In the genomic region with DNA sequence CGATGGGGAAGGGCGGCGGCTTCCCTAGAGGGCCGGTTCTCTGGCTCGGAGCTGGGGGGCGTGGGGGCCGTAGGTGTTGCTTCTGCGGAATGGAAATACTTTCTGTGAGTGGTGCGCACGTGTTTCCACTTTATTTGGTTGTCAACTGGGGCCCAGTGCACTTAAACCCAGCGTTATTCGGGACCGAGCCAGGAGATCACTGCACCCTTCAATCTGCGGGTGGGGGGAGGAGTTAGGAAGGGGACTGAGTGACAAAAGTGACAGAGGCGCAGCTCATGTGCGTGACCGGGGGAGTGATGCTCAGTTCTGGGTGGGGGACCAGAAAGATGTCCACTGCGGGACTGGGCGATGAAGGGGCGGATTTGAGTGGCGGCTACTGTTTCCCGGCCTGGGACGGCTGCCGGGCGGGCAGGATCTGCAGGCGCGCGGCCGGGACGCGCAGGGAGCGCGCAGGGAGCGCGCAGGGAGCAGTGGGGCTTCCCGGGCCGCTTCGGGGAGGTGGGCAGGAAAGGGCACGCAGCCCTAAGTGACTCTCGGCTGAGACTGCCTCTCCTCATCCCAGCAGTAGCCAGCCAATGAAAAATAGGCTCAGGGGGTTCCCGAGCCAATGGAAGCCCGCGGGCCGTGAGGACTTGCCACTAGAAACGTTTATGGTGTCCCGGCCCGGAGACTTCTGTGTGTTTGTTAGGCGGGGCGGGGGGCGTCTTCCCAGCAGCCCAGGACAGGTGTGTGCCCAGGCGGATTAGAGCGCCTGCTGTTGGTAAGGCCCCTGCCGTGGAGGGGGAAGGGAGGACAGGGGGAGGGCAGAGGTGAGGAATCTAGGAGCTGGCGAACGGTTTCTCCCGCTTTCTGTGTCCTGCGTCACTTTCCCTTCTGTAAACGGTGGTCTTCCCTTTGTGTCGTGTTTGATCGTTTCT, we compare ENCODE assay signal across 1 cellular context.
TF ChIP-seq lines count a peak whose summit lies in the region.

No MANE protein-coding gene starts in this region.

TF ChIP-seq in HEK293, 187 proteins besides CTCF, POLR2A, EP300 and RAD21 (continued from another document and continues in another):
- TF ChIP-seq, protein P1, sequence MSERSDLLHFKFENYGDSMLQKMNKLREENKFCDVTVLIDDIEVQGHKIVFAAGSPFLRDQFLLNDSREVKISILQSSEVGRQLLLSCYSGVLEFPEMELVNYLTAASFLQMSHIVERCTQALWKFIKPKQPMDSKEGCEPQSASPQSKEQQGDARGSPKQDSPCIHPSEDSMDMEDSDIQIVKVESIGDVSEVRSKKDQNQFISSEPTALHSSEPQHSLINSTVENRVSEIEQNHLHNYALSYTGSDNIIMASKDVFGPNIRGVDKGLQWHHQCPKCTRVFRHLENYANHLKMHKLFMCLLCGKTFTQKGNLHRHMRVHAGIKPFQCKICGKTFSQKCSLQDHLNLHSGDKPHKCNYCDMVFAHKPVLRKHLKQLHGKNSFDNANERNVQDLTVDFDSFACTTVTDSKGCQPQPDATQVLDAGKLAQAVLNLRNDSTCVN (tag by site-specific recombination; optimal IDR thresholded peaks at IDR 0.05), result peak; percentile 93
- TF ChIP-seq ZFP69B (tag by site-specific recombination; IDR thresholded peaks at IDR 0.05) (peak; percentile 93), ZNF350 (tag by site-specific recombination; IDR thresholded peaks at IDR 0.05) (no peak), ZIC2 (tag by site-specific recombination; IDR thresholded peaks at IDR 0.05) (0 out of 2 replicates have a peak, but pooled peaks have one; percentile 13), ZNF221 (tag by site-specific recombination; IDR thresholded peaks at IDR 0.05; ENCODE audit: borderline replicate concordance) (no peak), KLF9 (tag by site-specific recombination; IDR thresholded peaks at IDR 0.05; ENCODE audit: low read depth) (peak; percentile 27; the same call in 1 of the 2 replicates), ZEB2 (tag by site-specific recombination; IDR thresholded peaks at IDR 0.05) (no peak), GLIS1 (tag by site-specific recombination; IDR thresholded peaks at IDR 0.05) (peak; percentile 65), SALL2 (tag by site-specific recombination; IDR thresholded peaks at IDR 0.05; ENCODE audit: borderline replicate concordance) (no peak), ZNF548 (tag by site-specific recombination; IDR thresholded peaks at IDR 0.05) (no peak), ZNF157 (tag by site-specific recombination; IDR thresholded peaks at IDR 0.05) (no peak), ZFHX2 (tag by site-specific recombination; conservative IDR thresholded peaks at IDR 0.05) (peak; percentile 46), ZNF596 (tag by site-specific recombination; IDR thresholded peaks at IDR 0.05) (no peak), ZNF510 (tag by site-specific recombination; IDR thresholded peaks at IDR 0.05; ENCODE audit: insufficient replicate concordance) (no peak), SETDB1 (IDR thresholded peaks at IDR 0.05; ENCODE audit: insufficient read length, low read length) (no peak), SP3 (tag by site-specific recombination; IDR thresholded peaks at IDR 0.05) (peak; percentile 50), HOXC10 (CRISPR knock-in tag; IDR thresholded peaks at IDR 0.05) (no peak), KLF8 (tag by site-specific recombination; IDR thresholded peaks at IDR 0.05) (peak; percentile 5; the same call in 1 of the 2 replicates), ZNF670 (tag by site-specific recombination; IDR thresholded peaks at IDR 0.05; ENCODE audit: low read depth) (no peak), ZNF155 (tag by site-specific recombination; IDR thresholded peaks at IDR 0.05) (no peak), ZNF324 (tag by site-specific recombination; IDR thresholded peaks at IDR 0.05) (no peak), ZNF560 (tag by site-specific recombination; IDR thresholded peaks at IDR 0.05; ENCODE audit: borderline replicate concordance) (no peak), ZNF404 (tag by site-specific recombination; IDR thresholded peaks at IDR 0.05) (no peak), OSR2 (tag by site-specific recombination; IDR thresholded peaks at IDR 0.05) (0 out of 2 replicates have a peak, but pooled peaks have one; percentile 24), ZNF514 (tag by site-specific recombination; IDR thresholded peaks at IDR 0.05) (no peak), GLI4 (tag by site-specific recombination; IDR thresholded peaks at IDR 0.05) (no peak)
- TF ChIP-seq, protein P2, sequence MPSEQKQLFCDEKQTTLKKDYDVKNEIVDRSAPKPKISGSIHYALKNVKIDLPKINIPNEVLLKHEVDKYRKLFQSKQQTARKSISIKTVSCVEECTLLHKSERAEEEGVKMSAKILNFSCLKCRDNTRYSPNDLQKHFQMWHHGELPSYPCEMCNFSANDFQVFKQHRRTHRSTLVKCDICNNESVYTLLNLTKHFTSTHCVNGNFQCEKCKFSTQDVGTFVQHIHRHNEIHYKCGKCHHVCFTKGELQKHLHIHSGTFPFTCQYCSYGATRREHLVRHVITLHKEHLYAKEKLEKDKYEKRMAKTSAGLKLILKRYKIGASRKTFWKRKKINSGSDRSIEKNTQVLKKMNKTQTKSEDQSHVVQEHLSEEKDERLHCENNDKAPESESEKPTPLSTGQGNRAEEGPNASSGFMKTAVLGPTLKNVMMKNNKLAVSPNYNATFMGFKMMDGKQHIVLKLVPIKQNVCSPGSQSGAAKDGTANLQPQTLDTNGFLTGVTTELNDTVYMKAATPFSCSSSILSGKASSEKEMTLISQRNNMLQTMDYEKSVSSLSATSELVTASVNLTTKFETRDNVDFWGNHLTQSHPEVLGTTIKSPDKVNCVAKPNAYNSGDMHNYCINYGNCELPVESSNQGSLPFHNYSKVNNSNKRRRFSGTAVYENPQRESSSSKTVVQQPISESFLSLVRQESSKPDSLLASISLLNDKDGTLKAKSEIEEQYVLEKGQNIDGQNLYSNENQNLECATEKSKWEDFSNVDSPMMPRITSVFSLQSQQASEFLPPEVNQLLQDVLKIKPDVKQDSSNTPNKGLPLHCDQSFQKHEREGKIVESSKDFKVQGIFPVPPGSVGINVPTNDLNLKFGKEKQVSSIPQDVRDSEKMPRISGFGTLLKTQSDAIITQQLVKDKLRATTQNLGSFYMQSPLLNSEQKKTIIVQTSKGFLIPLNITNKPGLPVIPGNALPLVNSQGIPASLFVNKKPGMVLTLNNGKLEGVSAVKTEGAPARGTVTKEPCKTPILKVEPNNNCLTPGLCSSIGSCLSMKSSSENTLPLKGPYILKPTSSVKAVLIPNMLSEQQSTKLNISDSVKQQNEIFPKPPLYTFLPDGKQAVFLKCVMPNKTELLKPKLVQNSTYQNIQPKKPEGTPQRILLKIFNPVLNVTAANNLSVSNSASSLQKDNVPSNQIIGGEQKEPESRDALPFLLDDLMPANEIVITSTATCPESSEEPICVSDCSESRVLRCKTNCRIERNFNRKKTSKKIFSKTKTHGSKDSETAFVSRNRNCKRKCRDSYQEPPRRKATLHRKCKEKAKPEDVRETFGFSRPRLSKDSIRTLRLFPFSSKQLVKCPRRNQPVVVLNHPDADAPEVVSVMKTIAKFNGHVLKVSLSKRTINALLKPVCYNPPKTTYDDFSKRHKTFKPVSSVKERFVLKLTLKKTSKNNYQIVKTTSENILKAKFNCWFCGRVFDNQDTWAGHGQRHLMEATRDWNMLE (tag by site-specific recombination; conservative IDR thresholded peaks at IDR 0.05; ENCODE audit: low read depth), result no peak
- TF ChIP-seq, protein P3, sequence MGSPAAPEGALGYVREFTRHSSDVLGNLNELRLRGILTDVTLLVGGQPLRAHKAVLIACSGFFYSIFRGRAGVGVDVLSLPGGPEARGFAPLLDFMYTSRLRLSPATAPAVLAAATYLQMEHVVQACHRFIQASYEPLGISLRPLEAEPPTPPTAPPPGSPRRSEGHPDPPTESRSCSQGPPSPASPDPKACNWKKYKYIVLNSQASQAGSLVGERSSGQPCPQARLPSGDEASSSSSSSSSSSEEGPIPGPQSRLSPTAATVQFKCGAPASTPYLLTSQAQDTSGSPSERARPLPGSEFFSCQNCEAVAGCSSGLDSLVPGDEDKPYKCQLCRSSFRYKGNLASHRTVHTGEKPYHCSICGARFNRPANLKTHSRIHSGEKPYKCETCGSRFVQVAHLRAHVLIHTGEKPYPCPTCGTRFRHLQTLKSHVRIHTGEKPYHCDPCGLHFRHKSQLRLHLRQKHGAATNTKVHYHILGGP (tag by site-specific recombination; IDR thresholded peaks at IDR 0.05), result no peak
- TF ChIP-seq, protein P4, sequence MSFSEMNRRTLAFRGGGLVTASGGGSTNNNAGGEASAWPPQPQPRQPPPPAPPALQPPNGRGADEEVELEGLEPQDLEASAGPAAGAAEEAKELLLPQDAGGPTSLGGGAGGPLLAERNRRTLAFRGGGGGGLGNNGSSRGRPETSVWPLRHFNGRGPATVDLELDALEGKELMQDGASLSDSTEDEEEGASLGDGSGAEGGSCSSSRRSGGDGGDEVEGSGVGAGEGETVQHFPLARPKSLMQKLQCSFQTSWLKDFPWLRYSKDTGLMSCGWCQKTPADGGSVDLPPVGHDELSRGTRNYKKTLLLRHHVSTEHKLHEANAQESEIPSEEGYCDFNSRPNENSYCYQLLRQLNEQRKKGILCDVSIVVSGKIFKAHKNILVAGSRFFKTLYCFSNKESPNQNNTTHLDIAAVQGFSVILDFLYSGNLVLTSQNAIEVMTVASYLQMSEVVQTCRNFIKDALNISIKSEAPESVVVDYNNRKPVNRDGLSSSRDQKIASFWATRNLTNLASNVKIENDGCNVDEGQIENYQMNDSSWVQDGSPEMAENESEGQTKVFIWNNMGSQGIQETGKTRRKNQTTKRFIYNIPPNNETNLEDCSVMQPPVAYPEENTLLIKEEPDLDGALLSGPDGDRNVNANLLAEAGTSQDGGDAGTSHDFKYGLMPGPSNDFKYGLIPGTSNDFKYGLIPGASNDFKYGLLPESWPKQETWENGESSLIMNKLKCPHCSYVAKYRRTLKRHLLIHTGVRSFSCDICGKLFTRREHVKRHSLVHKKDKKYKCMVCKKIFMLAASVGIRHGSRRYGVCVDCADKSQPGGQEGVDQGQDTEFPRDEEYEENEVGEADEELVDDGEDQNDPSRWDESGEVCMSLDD (tag by site-specific recombination; IDR thresholded peaks at IDR 0.05), result peak; percentile 24; the same call in 1 of the 2 replicates
- TF ChIP-seq, protein P5, sequence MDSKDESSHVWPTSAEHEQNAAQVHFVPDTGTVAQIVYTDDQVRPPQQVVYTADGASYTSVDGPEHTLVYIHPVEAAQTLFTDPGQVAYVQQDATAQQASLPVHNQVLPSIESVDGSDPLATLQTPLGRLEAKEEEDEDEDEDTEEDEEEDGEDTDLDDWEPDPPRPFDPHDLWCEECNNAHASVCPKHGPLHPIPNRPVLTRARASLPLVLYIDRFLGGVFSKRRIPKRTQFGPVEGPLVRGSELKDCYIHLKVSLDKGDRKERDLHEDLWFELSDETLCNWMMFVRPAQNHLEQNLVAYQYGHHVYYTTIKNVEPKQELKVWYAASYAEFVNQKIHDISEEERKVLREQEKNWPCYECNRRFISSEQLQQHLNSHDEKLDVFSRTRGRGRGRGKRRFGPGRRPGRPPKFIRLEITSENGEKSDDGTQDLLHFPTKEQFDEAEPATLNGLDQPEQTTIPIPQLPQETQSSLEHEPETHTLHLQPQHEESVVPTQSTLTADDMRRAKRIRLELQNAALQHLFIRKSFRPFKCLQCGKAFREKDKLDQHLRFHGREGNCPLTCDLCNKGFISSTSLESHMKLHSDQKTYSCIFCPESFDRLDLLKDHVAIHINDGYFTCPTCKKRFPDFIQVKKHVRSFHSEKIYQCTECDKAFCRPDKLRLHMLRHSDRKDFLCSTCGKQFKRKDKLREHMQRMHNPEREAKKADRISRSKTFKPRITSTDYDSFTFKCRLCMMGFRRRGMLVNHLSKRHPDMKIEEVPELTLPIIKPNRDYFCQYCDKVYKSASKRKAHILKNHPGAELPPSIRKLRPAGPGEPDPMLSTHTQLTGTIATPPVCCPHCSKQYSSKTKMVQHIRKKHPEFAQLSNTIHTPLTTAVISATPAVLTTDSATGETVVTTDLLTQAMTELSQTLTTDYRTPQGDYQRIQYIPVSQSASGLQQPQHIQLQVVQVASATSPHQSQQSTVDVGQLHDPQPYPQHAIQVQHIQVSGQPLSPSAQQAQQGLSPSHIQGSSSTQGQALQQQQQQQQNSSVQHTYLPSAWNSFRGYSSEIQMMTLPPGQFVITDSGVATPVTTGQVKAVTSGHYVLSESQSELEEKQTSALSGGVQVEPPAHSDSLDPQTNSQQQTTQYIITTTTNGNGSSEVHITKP (tag by site-specific recombination; IDR thresholded peaks at IDR 0.05), result no peak
- TF ChIP-seq, protein P6, sequence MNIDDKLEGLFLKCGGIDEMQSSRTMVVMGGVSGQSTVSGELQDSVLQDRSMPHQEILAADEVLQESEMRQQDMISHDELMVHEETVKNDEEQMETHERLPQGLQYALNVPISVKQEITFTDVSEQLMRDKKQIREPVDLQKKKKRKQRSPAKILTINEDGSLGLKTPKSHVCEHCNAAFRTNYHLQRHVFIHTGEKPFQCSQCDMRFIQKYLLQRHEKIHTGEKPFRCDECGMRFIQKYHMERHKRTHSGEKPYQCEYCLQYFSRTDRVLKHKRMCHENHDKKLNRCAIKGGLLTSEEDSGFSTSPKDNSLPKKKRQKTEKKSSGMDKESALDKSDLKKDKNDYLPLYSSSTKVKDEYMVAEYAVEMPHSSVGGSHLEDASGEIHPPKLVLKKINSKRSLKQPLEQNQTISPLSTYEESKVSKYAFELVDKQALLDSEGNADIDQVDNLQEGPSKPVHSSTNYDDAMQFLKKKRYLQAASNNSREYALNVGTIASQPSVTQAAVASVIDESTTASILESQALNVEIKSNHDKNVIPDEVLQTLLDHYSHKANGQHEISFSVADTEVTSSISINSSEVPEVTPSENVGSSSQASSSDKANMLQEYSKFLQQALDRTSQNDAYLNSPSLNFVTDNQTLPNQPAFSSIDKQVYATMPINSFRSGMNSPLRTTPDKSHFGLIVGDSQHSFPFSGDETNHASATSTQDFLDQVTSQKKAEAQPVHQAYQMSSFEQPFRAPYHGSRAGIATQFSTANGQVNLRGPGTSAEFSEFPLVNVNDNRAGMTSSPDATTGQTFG (tag by site-specific recombination; IDR thresholded peaks at IDR 0.05; ENCODE audit: borderline replicate concordance), result no peak
- TF ChIP-seq, protein P7, sequence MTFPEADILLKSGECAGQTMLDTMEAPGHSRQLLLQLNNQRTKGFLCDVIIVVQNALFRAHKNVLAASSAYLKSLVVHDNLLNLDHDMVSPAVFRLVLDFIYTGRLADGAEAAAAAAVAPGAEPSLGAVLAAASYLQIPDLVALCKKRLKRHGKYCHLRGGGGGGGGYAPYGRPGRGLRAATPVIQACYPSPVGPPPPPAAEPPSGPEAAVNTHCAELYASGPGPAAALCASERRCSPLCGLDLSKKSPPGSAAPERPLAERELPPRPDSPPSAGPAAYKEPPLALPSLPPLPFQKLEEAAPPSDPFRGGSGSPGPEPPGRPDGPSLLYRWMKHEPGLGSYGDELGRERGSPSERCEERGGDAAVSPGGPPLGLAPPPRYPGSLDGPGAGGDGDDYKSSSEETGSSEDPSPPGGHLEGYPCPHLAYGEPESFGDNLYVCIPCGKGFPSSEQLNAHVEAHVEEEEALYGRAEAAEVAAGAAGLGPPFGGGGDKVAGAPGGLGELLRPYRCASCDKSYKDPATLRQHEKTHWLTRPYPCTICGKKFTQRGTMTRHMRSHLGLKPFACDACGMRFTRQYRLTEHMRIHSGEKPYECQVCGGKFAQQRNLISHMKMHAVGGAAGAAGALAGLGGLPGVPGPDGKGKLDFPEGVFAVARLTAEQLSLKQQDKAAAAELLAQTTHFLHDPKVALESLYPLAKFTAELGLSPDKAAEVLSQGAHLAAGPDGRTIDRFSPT (tag by site-specific recombination; IDR thresholded peaks at IDR 0.05), result 0 out of 2 replicates have a peak, but pooled peaks have one; percentile 16
- TF ChIP-seq, protein P8, sequence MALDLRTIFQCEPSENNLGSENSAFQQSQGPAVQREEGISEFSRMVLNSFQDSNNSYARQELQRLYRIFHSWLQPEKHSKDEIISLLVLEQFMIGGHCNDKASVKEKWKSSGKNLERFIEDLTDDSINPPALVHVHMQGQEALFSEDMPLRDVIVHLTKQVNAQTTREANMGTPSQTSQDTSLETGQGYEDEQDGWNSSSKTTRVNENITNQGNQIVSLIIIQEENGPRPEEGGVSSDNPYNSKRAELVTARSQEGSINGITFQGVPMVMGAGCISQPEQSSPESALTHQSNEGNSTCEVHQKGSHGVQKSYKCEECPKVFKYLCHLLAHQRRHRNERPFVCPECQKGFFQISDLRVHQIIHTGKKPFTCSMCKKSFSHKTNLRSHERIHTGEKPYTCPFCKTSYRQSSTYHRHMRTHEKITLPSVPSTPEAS (tag by site-specific recombination; IDR thresholded peaks at IDR 0.05), result no peak
